Comparison of ENCODE assay signal across 8 cellular contexts in genomic region chr2:96815326-96816126, GRCh38. TPM values are rescaled to one million over a fixed set of nuclear protein-coding genes. Genes with fewer than 3 reads are reported as not detected.
DNase-seq lines count a peak whose midpoint lies in the region; ATAC-seq and TF ChIP-seq lines count a peak whose summit lies in the region.

No MANE protein-coding gene starts in this region.

- no peaks in the 10 kb centered on the region for H3K36me3 ChIP-seq in neural cell (ENCODE audit: insufficient read depth, low read length)

- H3K4me2 ChIP-seq in neural cell (ENCODE audit: low read length): peak overlapping the region; percentile 97

- no peak for ATAC-seq in GM21619 (IDR thresholded peaks at IDR 0.05; ENCODE audit: unreplicated experiment)
- no peak for ATAC-seq in GM21576 (IDR thresholded peaks at IDR 0.05; ENCODE audit: unreplicated experiment)

- H4K20me1 ChIP-seq in neural cell (ENCODE audit: insufficient read depth): no peaks in the 10 kb centered on the region

- H3F3A ChIP-seq in neural cell (ENCODE audit: insufficient read depth, low read length, poor library complexity, severe bottlenecking): no peaks in the 10 kb centered on the region

- peak overlapping the region; percentile 33 for H2AFZ ChIP-seq in neural cell (ENCODE audit: low read depth, low read length)

- H3K9ac ChIP-seq in neural cell (ENCODE audit: low read length): peak overlapping the region; percentile 72

- no peak for TF ChIP-seq RAD21 in neural cell (conservative IDR thresholded peaks at IDR 0.05)

- peak overlapping the region; percentile 91 for H3K27ac ChIP-seq in VCaP
- peak overlapping the region; percentile 39 for H3K27ac ChIP-seq in neural cell (ENCODE audit: low read length)

- in situ Hi-C loops in GM13977 (cut with MboI; ENCODE audit: low pct_unique_long_range_greater_than_20kb, low sequenced_read_pairs, unreplicated experiment): no loop called here

- DNase-seq in CD1c-positive myeloid dendritic cell (ENCODE audit: extremely low spot score): peak; percentile 6
- DNase-seq in GM13977 (ENCODE audit: low spot score): peak; percentile 66
- DNase-seq in HT1080 (ENCODE audit: low read depth): peak; percentile 5
- no peak for DNase-seq in epithelial cell of proximal tubule (ENCODE audit: low read depth)

- no peak for TF ChIP-seq EP300 in neural cell (conservative IDR thresholded peaks at IDR 0.05; ENCODE audit: poor library complexity, severe bottlenecking)

- no peaks in the 10 kb centered on the region for H3K27me3 ChIP-seq in neural cell (ENCODE audit: insufficient read depth, low read depth, low read length)

- H3K9me2 ChIP-seq in neural cell (ENCODE audit: insufficient read depth, low read length): no peaks in the 10 kb centered on the region

- H3K9me3 ChIP-seq in neural cell (ENCODE audit: low read length): no peaks in the 10 kb centered on the region

- no peak for TF ChIP-seq CTCF in GM13977 (IDR thresholded peaks at IDR 0.05; ENCODE audit: extremely low read depth, insufficient read depth, missing control alignments)
- no peak for TF ChIP-seq CTCF in VCaP (conservative IDR thresholded peaks at IDR 0.05)
- no peak for TF ChIP-seq CTCF in epithelial cell of proximal tubule (conservative IDR thresholded peaks at IDR 0.05; ENCODE audit: low read depth, low read length)
- TF ChIP-seq CTCF in neural cell (IDR thresholded peaks at IDR 0.05; ENCODE audit: poor library complexity, severe bottlenecking): no peak

- H3K4me3 ChIP-seq in epithelial cell of proximal tubule (ENCODE audit: low read depth, low read length) (peak overlapping the region; percentile 68), neural cell (ENCODE audit: low read length) (peak overlapping the region; percentile 88)

- peaks cover 32% of the 10 kb centered on the region for H3K79me2 ChIP-seq in neural cell (replicated peaks; ENCODE audit: insufficient read depth, low read length)

TF ChIP-seq in neural cell, 6 proteins besides CTCF, POLR2A, EP300 and RAD21:
- TF ChIP-seq MXI1 (conservative IDR thresholded peaks at IDR 0.05; ENCODE audit: poor library complexity, severe bottlenecking): peak; percentile 94
- TF ChIP-seq POLR2AphosphoS5 (IDR thresholded peaks at IDR 0.05): peak; percentile 24
- peak; percentile 42 for TF ChIP-seq REST (IDR thresholded peaks at IDR 0.05; ENCODE audit: borderline replicate concordance)
- TF ChIP-seq TAF1 (IDR thresholded peaks at IDR 0.05; ENCODE audit: low read depth): no peak

RNA-seq across cellular contexts. Expression of gene CNNM3, which starts 0.5 kb away (rescaled TPM):
- 3.5 and 10.4 TPM in 2 replicates for total RNA-seq in HT1080 (2014; rRNA removed; shearing (Covaris generic))
- polyA plus RNA-seq in HT1080 (2015; cell fraction: cytosol; rRNA removed): 3.9 and 4.8 TPM in 2 replicates
- 6.3 and 8.0 TPM in 2 replicates for polyA plus RNA-seq in HT1080 (2015; cell fraction: nucleus; rRNA removed)
- total RNA-seq in epithelial cell of proximal tubule: 8.2 and 10.6 TPM in 2 replicates
- polyA plus RNA-seq in neural cell: 9.5 and 9.6 TPM in 2 replicates
- 15.7 and 19.2 TPM in 2 replicates for polyA minus RNA-seq in neural cell

RNA-seq across cellular contexts. Expression of gene ANKRD23, which starts 28.3 kb away (rescaled TPM):
- total RNA-seq in HT1080 (2014; rRNA removed; shearing (Covaris generic)): 0.26 and 0.27 TPM in 2 replicates
- polyA plus RNA-seq in HT1080 (2015; cell fraction: cytosol; rRNA removed): 0.40 and 0.53 TPM in 2 replicates
- polyA plus RNA-seq in HT1080 (2015; cell fraction: nucleus; rRNA removed): 2.5 and 2.6 TPM in 2 replicates
- total RNA-seq in epithelial cell of proximal tubule: 0.22 and 1.1 TPM in 2 replicates
- polyA plus RNA-seq in neural cell: 12.1 and 17.7 TPM in 2 replicates
- 13.4 and 16.6 TPM in 2 replicates for polyA minus RNA-seq in neural cell

RNA-seq across cellular contexts. Expression of gene ANKRD39, which starts 42.3 kb away (rescaled TPM):
- total RNA-seq in HT1080 (2014; rRNA removed; shearing (Covaris generic)): 9.3 and 9.5 TPM in 2 replicates
- polyA plus RNA-seq in HT1080 (2015; cell fraction: cytosol; rRNA removed): 7.0 and 7.9 TPM in 2 replicates
- 2.6 and 4.1 TPM in 2 replicates for polyA plus RNA-seq in HT1080 (2015; cell fraction: nucleus; rRNA removed)
- total RNA-seq in epithelial cell of proximal tubule: 31.9 and 54.8 TPM in 2 replicates
- 30.7 and 39.0 TPM in 2 replicates for polyA plus RNA-seq in neural cell
- 15.3 and 18.2 TPM in 2 replicates for polyA minus RNA-seq in neural cell

RNA-seq across cellular contexts. Expression of gene SEMA4C, which starts 54.4 kb away (rescaled TPM):
- total RNA-seq in HT1080 (2014; rRNA removed; shearing (Covaris generic)): 11.2 and 15.4 TPM in 2 replicates
- polyA plus RNA-seq in HT1080 (2015; cell fraction: cytosol; rRNA removed): 13.6 and 14.0 TPM in 2 replicates
- 34.9 and 36.1 TPM in 2 replicates for polyA plus RNA-seq in HT1080 (2015; cell fraction: nucleus; rRNA removed)
- total RNA-seq in epithelial cell of proximal tubule: 34.4 and 35.3 TPM in 2 replicates
- polyA plus RNA-seq in neural cell: 88.7 and 101 TPM in 2 replicates
- 87.4 and 111 TPM in 2 replicates for polyA minus RNA-seq in neural cell

RNA-seq across cellular contexts. Expression of gene CNNM4, which starts 54.8 kb away (rescaled TPM):
- total RNA-seq in HT1080 (2014; rRNA removed; shearing (Covaris generic)): 2.1 and 2.2 TPM in 2 replicates
- polyA plus RNA-seq in HT1080 (2015; cell fraction: cytosol; rRNA removed): 2.1 and 2.3 TPM in 2 replicates
- polyA plus RNA-seq in HT1080 (2015; cell fraction: nucleus; rRNA removed): 1.9 and 3.6 TPM in 2 replicates
- 5.7 and 9.0 TPM in 2 replicates for total RNA-seq in epithelial cell of proximal tubule
- polyA plus RNA-seq in neural cell: 7.2 and 7.5 TPM in 2 replicates
- polyA minus RNA-seq in neural cell: 10.5 and 11.0 TPM in 2 replicates
